ENCODE assay signal across 10 cellular contexts in the genomic region with DNA sequence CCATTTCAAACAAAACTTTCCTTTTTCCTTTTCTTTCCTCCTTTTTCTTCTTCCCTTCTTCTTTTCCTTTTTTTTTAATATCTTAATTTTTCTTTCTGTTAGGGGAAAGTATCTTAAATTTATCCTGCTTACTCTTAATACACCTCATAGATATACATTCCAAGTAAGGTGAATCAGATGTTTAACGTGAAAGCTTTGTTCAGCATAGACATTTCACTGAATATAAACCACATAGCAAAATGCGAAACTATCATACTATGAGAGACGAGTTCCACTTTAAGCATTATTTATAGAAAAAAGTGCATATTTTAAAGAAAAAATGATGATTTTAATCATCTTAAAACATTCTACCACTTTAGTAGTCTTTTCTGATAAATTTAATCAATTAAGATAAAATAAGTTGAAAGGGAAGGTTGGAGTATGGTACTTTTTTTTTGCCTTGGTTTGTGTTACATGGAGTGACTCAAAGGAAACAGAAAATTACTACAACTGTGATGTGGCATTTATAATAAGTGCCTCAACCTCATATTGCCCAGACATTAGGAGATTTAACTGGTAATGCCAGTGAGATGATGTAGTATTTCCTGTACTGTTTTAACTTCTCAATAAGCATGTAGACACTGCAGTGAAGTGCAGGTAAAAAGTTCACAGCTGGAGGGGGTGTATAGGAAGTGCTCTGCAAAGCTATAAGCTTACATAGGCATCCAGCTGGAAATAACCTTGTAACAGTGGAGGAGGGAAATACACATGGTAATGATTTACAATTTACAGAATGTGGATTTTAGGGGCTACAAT.
DNase-seq lines count a peak whose midpoint lies in the region; ATAC-seq and TF ChIP-seq lines count a peak whose summit lies in the region.
"Had no signal": no experiment of that assay in that cellular context is flagged by ENCODE, and none has a peak within 500 bp of the region (broad histone marks: within the 10 kb centered on the region; RNA-seq: fewer than 3 reads in every experiment).

No MANE protein-coding gene starts in this region.

- intact Hi-C loops in uterus (cut with DNase I; ENCODE audit: low total_unique reads) = no loop called here

- no peaks in the 10 kb centered on the region for H3K36me3 ChIP-seq in uterus

- H3K4me1 ChIP-seq in uterus = no peaks in the 10 kb centered on the region

- H3K4me3 ChIP-seq in uterus = no peak overlapping the region
- H3K4me3 ChIP-seq: A549 had no signal

- ATAC-seq in HG03108 (IDR thresholded peaks at IDR 0.05; ENCODE audit: unreplicated experiment) = peak; percentile 74
- ATAC-seq: A549 had no signal

- peak overlapping the region; percentile 99 for H3K27ac Mint-ChIP-seq in activated naive CD4-positive, alpha-beta T cell treated with anti-CD3 and anti-CD28 coated beads, Interleukin-2, amount 50 U/mL, for 24 hours

- TF ChIP-seq CTCF in uterus (IDR thresholded peaks at IDR 0.05) = no peak

- H3K27ac ChIP-seq in uterus = no peak overlapping the region
- H3K27ac ChIP-seq: A549 had no signal

- H3K9me3 Mint-ChIP-seq in activated naive CD4-positive, alpha-beta T cell treated with anti-CD3 and anti-CD28 coated beads, Interleukin-2, amount 50 U/mL, for 24 hours = peaks cover 5% of the 10 kb centered on the region

- H3K9me3 ChIP-seq in uterus = no peaks in the 10 kb centered on the region
- H3K9me3 ChIP-seq: A549 had no signal

- H3K27me3 ChIP-seq in uterus = no peaks in the 10 kb centered on the region

- no peaks in the 10 kb centered on the region for H3K27me3 Mint-ChIP-seq in activated naive CD4-positive, alpha-beta T cell treated with anti-CD3 and anti-CD28 coated beads, Interleukin-2, amount 50 U/mL, for 24 hours

- H3K36me3 Mint-ChIP-seq in activated naive CD4-positive, alpha-beta T cell treated with anti-CD3 and anti-CD28 coated beads, Interleukin-2, amount 50 U/mL, for 24 hours = peaks cover 26% of the 10 kb centered on the region

- TF ChIP-seq POLR2A in uterus (IDR thresholded peaks at IDR 0.05) = no peak

- H3K4me1 Mint-ChIP-seq in activated naive CD4-positive, alpha-beta T cell treated with anti-CD3 and anti-CD28 coated beads, Interleukin-2, amount 50 U/mL, for 24 hours = peaks cover 88% of the 10 kb centered on the region

- H3K4me3 Mint-ChIP-seq in activated naive CD4-positive, alpha-beta T cell treated with anti-CD3 and anti-CD28 coated beads, Interleukin-2, amount 50 U/mL, for 24 hours = peak overlapping the region; percentile 63

- DNase-seq in NCI-H2227 (lab: John Stamatoyannopoulos, UW; ENCODE audit: unreplicated experiment) = peak; percentile 3
- no peak for DNase-seq in NCI-H2227 treated with DMSO at 0.1 percent for 48 hours (lab: John Stamatoyannopoulos, UW)
- peak; percentile 65 for DNase-seq in renal cortical epithelial cell (ENCODE audit: low read depth)
- no peak for DNase-seq in putamen (ENCODE audit: low spot score)
- no peak for DNase-seq in uterus
- DNase-seq in OCI-M2 (lab: John Stamatoyannopoulos, UW; ENCODE audit: unreplicated experiment) = no peak
- DNase-seq: H7 had no signal

Comparison
In these comparisons a context has a peak if more than half of its experiments do, and no peak if none do; other contexts are left out.
1. DNase-seq: peak in NCI-H2227 (single experiment) and renal cortical epithelial cell (single experiment); none in NCI-H2227 treated with DMSO at 0.1 percent for 48 hours (single experiment), putamen (single experiment), uterus (0 of 2) and OCI-M2 (single experiment).